Comparison of ENCODE assay signal across 25 cellular contexts in the genomic region with DNA sequence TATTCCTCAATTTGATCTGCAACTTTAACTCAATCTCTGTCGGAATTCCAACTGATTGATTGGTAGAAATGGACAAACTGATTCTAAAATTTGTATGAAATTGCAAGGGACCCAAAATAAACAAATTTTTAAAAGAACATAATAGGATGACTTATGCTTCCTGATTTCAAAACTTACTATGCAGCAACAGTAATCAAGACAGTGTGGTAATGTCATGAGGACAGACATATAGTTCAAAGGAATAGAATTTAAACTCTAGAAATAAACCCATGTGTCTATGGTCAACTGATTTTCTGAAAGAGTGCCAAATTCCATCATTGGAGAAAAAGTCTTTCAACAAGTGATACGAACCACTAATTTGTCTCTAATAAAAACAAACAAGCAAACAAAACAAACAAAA.
"Had no signal": no experiment of that assay in that cellular context is flagged by ENCODE, and none has a peak within 500 bp of the region (broad histone marks: within the 10 kb centered on the region; RNA-seq: fewer than 3 reads in every experiment).

No MANE protein-coding gene starts in this region.

- H3K4me3 ChIP-seq: ascending aorta, lower lobe of right lung, mucosa of descending colon, skin epidermis, tibial artery had no signal

- H3K9ac ChIP-seq: parathyroid adenoma had no signal

- DNase-seq: activated CD4-positive, alpha-beta memory T cell treated with anti-CD3 and anti-CD28 coated beads, Interleukin-2, amount 10 ng/mL, durations not matched to agents 7 days and 5 days; activated CD4-positive, alpha-beta T cell treated with anti-CD3 and anti-CD28 coated beads, Interleukin-2, amount 10 ng/mL, durations not matched to agents 24 days and 14 days; activated effector memory CD4-positive, alpha-beta T cell treated with anti-CD3 and anti-CD28 coated beads, Interleukin-2, amount 50 U/mL, for 16 hours; activated naive CD4-positive, alpha-beta T cell treated with anti-CD3 and anti-CD28 coated beads, Interleukin-2, amount 50 U/mL, for 16 hours; activated naive CD8-positive, alpha-beta T cell treated with anti-CD3 and anti-CD28 coated beads, Interleukin-2, amount 50 U/mL, for 24 hours; activated T-cell treated with anti-CD3 and anti-CD28 coated beads, Interleukin-2, amount 50 U/mL, for 72 hours; brain microvascular endothelial cell; cortex of kidney; foreskin keratinocyte; lower lobe of right lung; mesendoderm; mucosa of descending colon; nephron progenitor cell; right cardiac atrium; stimulated activated CD4-positive, alpha-beta T cell treated with anti-CD3 and anti-CD28 coated beads, Interleukin-1b, Interleukin-23, amount 100 ng/mL, for 48 hours; T-cell; tibial artery had no signal

- ATAC-seq: activated CD4-positive, CD25-positive, alpha-beta regulatory T cell treated with anti-CD3 and anti-CD28 coated beads, Interleukin-2, amount 50 U/mL, for 24 hours; activated naive CD8-positive, alpha-beta T cell treated with anti-CD3 and anti-CD28 coated beads, Interleukin-2, amount 50 U/mL, for 24 hours; activated T-cell treated with anti-CD3 and anti-CD28 coated beads, Interleukin-2, amount 50 U/mL, for 72 hours; foreskin keratinocyte; left lobe of liver; lower lobe of right lung; mucosa of descending colon; right cardiac atrium; T-cell had no signal

- H3K27ac ChIP-seq: ascending aorta, brain microvascular endothelial cell, foreskin keratinocyte, lower lobe of right lung, parathyroid adenoma, skin epidermis, tibial artery, VCaP had no signal

- H3K27ac Mint-ChIP-seq: activated CD4-positive, alpha-beta memory T cell treated with anti-CD3 and anti-CD28 coated beads, Interleukin-2, amount 10 ng/mL, durations not matched to agents 7 days and 5 days; activated CD4-positive, alpha-beta T cell treated with anti-CD3 and anti-CD28 coated beads, Interleukin-2, amount 10 ng/mL, durations not matched to agents 24 days and 14 days; activated naive CD8-positive, alpha-beta T cell treated with anti-CD3 and anti-CD28 coated beads, Interleukin-2, amount 50 U/mL, for 24 hours; activated T-cell treated with anti-CD3 and anti-CD28 coated beads, Interleukin-2, amount 50 U/mL, for 72 hours; nephron progenitor cell; stimulated activated naive CD8-positive, alpha-beta T cell treated with anti-CD3 and anti-CD28 coated beads, Interleukin-15, Interleukin-2, amounts not matched to agents 100 ng/mL and 50 ng/mL, for 24 hours; T-cell; T-helper 2 cell treated with Interferon-gamma antibody and Interleukin-4, amounts not matched to agents 5 μg/mL and 100 μg/mL, for 36 hours had no signal

- H3K9me3 ChIP-seq: lower lobe of right lung, mucosa of descending colon, tibial artery had no signal

- H3K27me3 ChIP-seq: ascending aorta, brain microvascular endothelial cell, foreskin keratinocyte, tibial artery had no signal

- H3K4me1 ChIP-seq: ascending aorta, foreskin keratinocyte, lower lobe of right lung, parathyroid adenoma, tibial artery had no signal

- H3K4me3 Mint-ChIP-seq: activated CD4-positive, alpha-beta memory T cell treated with anti-CD3 and anti-CD28 coated beads, Interleukin-2, amount 10 ng/mL, durations not matched to agents 7 days and 5 days; activated CD4-positive, alpha-beta T cell treated with anti-CD3 and anti-CD28 coated beads, Interleukin-2, amount 10 ng/mL, durations not matched to agents 24 days and 14 days; activated naive CD8-positive, alpha-beta T cell treated with anti-CD3 and anti-CD28 coated beads, Interleukin-2, amount 50 U/mL, for 24 hours; activated T-cell treated with anti-CD3 and anti-CD28 coated beads, Interleukin-2, amount 50 U/mL, for 72 hours; nephron progenitor cell; stimulated activated naive CD8-positive, alpha-beta T cell treated with anti-CD3 and anti-CD28 coated beads, Interleukin-15, Interleukin-2, amounts not matched to agents 100 ng/mL and 50 ng/mL, for 24 hours; T-cell; T-helper 2 cell treated with Interferon-gamma antibody and Interleukin-4, amounts not matched to agents 5 μg/mL and 100 μg/mL, for 36 hours had no signal

- H3K9me3 Mint-ChIP-seq: activated CD4-positive, alpha-beta T cell treated with anti-CD3 and anti-CD28 coated beads, Interleukin-2, amount 10 ng/mL, durations not matched to agents 24 days and 14 days; stimulated activated naive CD8-positive, alpha-beta T cell treated with anti-CD3 and anti-CD28 coated beads, Interleukin-15, Interleukin-2, amounts not matched to agents 100 ng/mL and 50 ng/mL, for 24 hours; T-cell; T-helper 2 cell treated with Interferon-gamma antibody and Interleukin-4, amounts not matched to agents 5 μg/mL and 100 μg/mL, for 36 hours had no signal

- H2AFZ ChIP-seq: parathyroid adenoma had no signal

- H3K36me3 ChIP-seq: ascending aorta, brain microvascular endothelial cell, lower lobe of right lung, tibial artery had no signal

- H3K79me2 ChIP-seq: parathyroid adenoma had no signal

- H3K36me3 Mint-ChIP-seq: T-cell had no signal
